ENCODE assay signal across 20 cellular contexts in genomic region chr11:8360086-8360828, GRCh38.
DNase-seq lines count a peak whose midpoint lies in the region; ATAC-seq and TF ChIP-seq lines count a peak whose summit lies in the region.
"Had no signal": no experiment of that assay in that cellular context is flagged by ENCODE, and none has a peak within 500 bp of the region (broad histone marks: within the 10 kb centered on the region; RNA-seq: fewer than 3 reads in every experiment).

No MANE protein-coding gene starts in this region.

- no peak overlapping the region for H3K27ac ChIP-seq in upper lobe of right lung
- H3K27ac ChIP-seq: adrenal gland, breast epithelium, colonic mucosa, right atrium auricular region, upper lobe of left lung had no signal

- H3K9me3 Mint-ChIP-seq in WTC11, result no peaks in the 10 kb centered on the region

- ATAC-seq in upper lobe of right lung (no peak), WTC11 (no peak)

- no peaks in the 10 kb centered on the region for H3K36me3 ChIP-seq in upper lobe of right lung
- H3K36me3 ChIP-seq: adrenal gland, breast epithelium, colonic mucosa, right atrium auricular region, upper lobe of left lung had no signal

- CTCF ChIA-PET in WTC11 (lab: Charles Lee), result interaction anchor here (0.6 to 1.1 kb wide), 3 partner anchors 30 to 206 kb away, joined by 3 to 4 read pairs (median 3); no protein-coding TSS in a partner anchor

- intact Hi-C loops in upper lobe of right lung (cut with DNase I), result no loop called here

- DNase-seq in activated effector memory CD4-positive, alpha-beta T cell treated with anti-CD3 and anti-CD28 coated beads, Interleukin-2, amount 50 U/mL, for 16 hours, result peak; percentile 27
- DNase-seq in activated effector memory CD4-positive, alpha-beta T cell treated with Interleukin-2 at 50 U/mL for 16 hours, result no peak
- DNase-seq in epithelial cell of proximal tubule (ENCODE audit: low read depth) (no peak), myocyte (ENCODE audit: low read depth) (peak; percentile 41), upper lobe of right lung (peak; percentile 36), WTC11 (ENCODE audit: low spot score) (no peak)
- no peak for DNase-seq in stimulated activated CD4-positive, alpha-beta T cell treated with anti-CD3 and anti-CD28 coated beads, Interleukin-4, amount 100 ng/mL, for 4 hours
- no peak for DNase-seq in activated CD8-positive, alpha-beta memory T cell treated with anti-CD3 and anti-CD28 coated beads for 24 hours
- DNase-seq: activated CD8-positive, alpha-beta memory T cell treated with anti-CD3 and anti-CD28 coated beads, Interleukin-2, amount 50 U/mL, for 48 hours; activated gamma-delta T cell treated with Interleukin-2 at 50 U/mL for 16 hours; colonic mucosa; DMS79 treated with DMSO at 0.1 percent for 48 hours; glutamatergic neuron; NCI-H1092 treated with DMSO at 0.1 percent for 48 hours; NCI-H2029; NCI-H226; upper lobe of left lung had no signal

- no peak overlapping the region for H3K4me3 Mint-ChIP-seq in WTC11

- no peaks in the 10 kb centered on the region for H3K9me3 ChIP-seq in upper lobe of right lung
- H3K9me3 ChIP-seq: adrenal gland, breast epithelium, colonic mucosa, right atrium auricular region, upper lobe of left lung had no signal

- TF ChIP-seq CTCF in epithelial cell of proximal tubule (conservative IDR thresholded peaks at IDR 0.05; ENCODE audit: low read depth, low read length), result peak; percentile 51
- TF ChIP-seq CTCF in upper lobe of right lung (IDR thresholded peaks at IDR 0.05), result no peak
- TF ChIP-seq CTCF in WTC11 (IDR thresholded peaks at IDR 0.05), result no peak

- no peaks in the 10 kb centered on the region for H3K27me3 Mint-ChIP-seq in WTC11 (ENCODE audit: low read depth)

- H3K27ac Mint-ChIP-seq in WTC11, result no peak overlapping the region

- H3K36me3 Mint-ChIP-seq in WTC11, result no peaks in the 10 kb centered on the region

- no peaks in the 10 kb centered on the region for H3K27me3 ChIP-seq in upper lobe of right lung
- H3K27me3 ChIP-seq: adrenal gland, breast epithelium, colonic mucosa, right atrium auricular region, upper lobe of left lung had no signal

- no peaks in the 10 kb centered on the region for H3K4me1 ChIP-seq in upper lobe of right lung
- H3K4me1 ChIP-seq: adrenal gland, breast epithelium, colonic mucosa, right atrium auricular region, upper lobe of left lung had no signal

- POLR2A ChIA-PET in WTC11 (lab: Charles Lee), result interaction anchor here (0.5 to 0.6 kb wide), 2 partner anchors 31 to 194 kb away, joined by 3 to 5 read pairs; no protein-coding TSS in a partner anchor

- H3K4me3 ChIP-seq in epithelial cell of proximal tubule (ENCODE audit: low read depth, low read length) (no peak overlapping the region), upper lobe of right lung (no peak overlapping the region)
- H3K4me3 ChIP-seq: adrenal gland, breast epithelium, colonic mucosa, right atrium auricular region, upper lobe of left lung had no signal

- H3K4me1 Mint-ChIP-seq in WTC11, result peaks cover 9% of the 10 kb centered on the region

TF ChIP-seq in WTC11, 78 proteins besides CTCF, POLR2A, EP300 and RAD21:
- no peak for TF ChIP-seq ARID4B (CRISPR knock-in tag; IDR thresholded peaks at IDR 0.05; ENCODE audit: borderline replicate concordance)
- no peak for TF ChIP-seq ZNF281 (CRISPR knock-in tag; IDR thresholded peaks at IDR 0.05)
- TF ChIP-seq, protein P1, sequence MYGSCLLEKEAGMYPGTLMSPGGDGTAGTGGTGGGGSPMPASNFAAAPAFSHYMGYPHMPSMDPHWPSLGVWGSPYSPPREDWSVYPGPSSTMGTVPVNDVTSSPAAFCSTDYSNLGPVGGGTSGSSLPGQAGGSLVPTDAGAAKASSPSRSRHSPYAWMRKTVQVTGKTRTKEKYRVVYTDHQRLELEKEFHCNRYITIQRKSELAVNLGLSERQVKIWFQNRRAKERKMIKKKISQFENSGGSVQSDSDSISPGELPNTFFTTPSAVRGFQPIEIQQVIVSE (CRISPR knock-in tag; IDR thresholded peaks at IDR 0.05; ENCODE audit: borderline replicate concordance), result no peak
- TF ChIP-seq ATF1 (CRISPR knock-in tag; IDR thresholded peaks at IDR 0.05), result no peak
- no peak for TF ChIP-seq NFE2L1 (CRISPR knock-in tag; IDR thresholded peaks at IDR 0.05)
- no peak for TF ChIP-seq ZNF416 (CRISPR knock-in tag; IDR thresholded peaks at IDR 0.05)
- TF ChIP-seq ZBTB21 (CRISPR knock-in tag; IDR thresholded peaks at IDR 0.05; ENCODE audit: borderline replicate concordance), result no peak
- TF ChIP-seq FOXK1 (CRISPR knock-in tag; IDR thresholded peaks at IDR 0.05), result no peak
- no peak for TF ChIP-seq ZNF317 (CRISPR knock-in tag; IDR thresholded peaks at IDR 0.05; ENCODE audit: borderline replicate concordance, low read depth)
- no peak for TF ChIP-seq ZBTB43 (CRISPR knock-in tag; IDR thresholded peaks at IDR 0.05)
- TF ChIP-seq ZNF671 (CRISPR knock-in tag; IDR thresholded peaks at IDR 0.05), result no peak

Comparison
In these comparisons a context has a peak if more than half of its experiments do, and no peak if none do; other contexts are left out.
1. DNase-seq: peak in activated effector memory CD4-positive, alpha-beta T cell treated with anti-CD3 and anti-CD28 coated beads, Interleukin-2, amount 50 U/mL, for 16 hours (single experiment), myocyte (single experiment) and upper lobe of right lung (single experiment); none in activated effector memory CD4-positive, alpha-beta T cell treated with Interleukin-2 at 50 U/mL for 16 hours (single experiment), epithelial cell of proximal tubule (single experiment), stimulated activated CD4-positive, alpha-beta T cell treated with anti-CD3 and anti-CD28 coated beads, Interleukin-4, amount 100 ng/mL, for 4 hours (0 of 2), activated CD8-positive, alpha-beta memory T cell treated with anti-CD3 and anti-CD28 coated beads for 24 hours (single experiment) and WTC11 (single experiment).